In the genomic region with DNA sequence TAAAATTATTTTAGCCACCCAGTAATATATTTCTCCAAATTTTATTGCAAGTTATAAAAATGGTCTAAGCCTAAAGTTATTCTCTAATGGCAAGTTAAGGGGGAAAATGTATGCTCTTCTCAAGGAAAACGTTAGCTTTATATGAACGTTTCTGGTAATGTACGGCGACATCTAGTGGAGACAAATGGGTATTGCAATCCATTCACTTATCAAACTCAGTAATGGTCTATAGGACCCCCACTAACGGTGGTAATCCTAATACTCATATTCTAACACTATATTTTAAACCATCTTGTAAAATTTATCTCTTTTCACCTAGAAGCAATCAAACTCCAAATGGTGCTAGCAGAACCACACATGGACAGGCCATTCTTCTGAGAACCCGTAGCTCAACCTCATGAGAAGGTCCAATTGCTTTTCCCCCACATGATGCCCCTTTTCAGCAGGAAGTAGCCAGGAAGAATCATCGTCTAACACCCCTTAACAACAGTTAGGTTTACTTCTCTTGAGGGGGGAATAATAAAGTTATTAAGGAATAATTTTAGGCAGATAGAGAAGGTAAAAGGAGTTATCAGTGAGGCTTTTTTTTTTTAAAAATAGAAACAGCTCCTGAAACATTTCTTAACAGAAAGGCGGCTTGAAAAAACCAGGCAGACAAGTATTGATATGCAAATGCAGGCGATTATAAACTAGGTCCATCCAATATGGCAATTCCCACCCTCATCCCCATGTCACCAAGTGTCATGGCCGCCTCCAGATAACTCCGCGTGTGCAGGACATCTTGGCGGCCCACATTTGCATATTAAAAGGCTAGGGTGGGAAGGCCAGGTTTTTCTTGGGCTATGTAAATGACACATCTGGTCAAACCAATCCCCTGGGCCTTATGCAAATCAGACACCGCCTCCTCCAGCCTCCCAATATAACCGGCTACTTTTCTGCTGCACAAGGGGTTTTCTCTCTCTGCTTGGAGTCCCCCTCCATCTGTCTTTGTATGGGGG, we compare ENCODE assay signal across 9 cellular contexts. TPM values are rescaled to one million over a fixed set of nuclear protein-coding genes. Genes with fewer than 3 reads are reported as not detected.
DNase-seq lines count a peak whose midpoint lies in the region; ATAC-seq and TF ChIP-seq lines count a peak whose summit lies in the region.
"Had no signal": no experiment of that assay in that cellular context is flagged by ENCODE, and none has a peak within 500 bp of the region (broad histone marks: within the 10 kb centered on the region; RNA-seq: fewer than 3 reads in every experiment).

No MANE protein-coding gene starts in this region.

- H3K27ac Mint-ChIP-seq in activated naive CD4-positive, alpha-beta T cell treated with anti-CD3 and anti-CD28 coated beads, Interleukin-2, amount 10 ng/mL, durations not matched to agents 7 days and 5 days: no peak overlapping the region
- H3K27ac Mint-ChIP-seq: stimulated activated naive CD8-positive, alpha-beta T cell treated with anti-CD3 and anti-CD28 coated beads, Interleukin-15, amount 100 ng/mL, for 72 hours had no signal

- H3K4me1 Mint-ChIP-seq in activated naive CD4-positive, alpha-beta T cell treated with anti-CD3 and anti-CD28 coated beads, Interleukin-2, amount 10 ng/mL, durations not matched to agents 7 days and 5 days: no peaks in the 10 kb centered on the region
- H3K4me1 Mint-ChIP-seq: stimulated activated naive CD8-positive, alpha-beta T cell treated with anti-CD3 and anti-CD28 coated beads, Interleukin-15, amount 100 ng/mL, for 72 hours had no signal

- peak in 5 of 7 experiments; percentile 19 to 86 (median 68) for TF ChIP-seq CTCF in stomach (IDR thresholded peaks at IDR 0.05)

- TF ChIP-seq EP300 in stomach (IDR thresholded peaks at IDR 0.05): no peak

- no peaks in the 10 kb centered on the region for H3K9me3 Mint-ChIP-seq in activated naive CD4-positive, alpha-beta T cell treated with anti-CD3 and anti-CD28 coated beads, Interleukin-2, amount 10 ng/mL, durations not matched to agents 7 days and 5 days
- H3K9me3 Mint-ChIP-seq: stimulated activated naive CD8-positive, alpha-beta T cell treated with anti-CD3 and anti-CD28 coated beads, Interleukin-15, amount 100 ng/mL, for 72 hours had no signal

- H3K27me3 ChIP-seq in stomach: peaks cover 0 to 3% (median 0%) of the 10 kb centered on the region in 3 donors

- no peak for TF ChIP-seq POLR2A in stomach (IDR thresholded peaks at IDR 0.05)

- no peaks in the 10 kb centered on the region for H3K9me3 ChIP-seq in stomach

- H3K27me3 Mint-ChIP-seq in activated naive CD4-positive, alpha-beta T cell treated with anti-CD3 and anti-CD28 coated beads, Interleukin-2, amount 10 ng/mL, durations not matched to agents 7 days and 5 days: no peaks in the 10 kb centered on the region
- H3K27me3 Mint-ChIP-seq: stimulated activated naive CD8-positive, alpha-beta T cell treated with anti-CD3 and anti-CD28 coated beads, Interleukin-15, amount 100 ng/mL, for 72 hours had no signal

- H3K27ac ChIP-seq in stomach: no peak overlapping the region

- no peak for ATAC-seq in GM19023 (IDR thresholded peaks at IDR 0.05; ENCODE audit: unreplicated experiment)
- ATAC-seq: stimulated activated naive CD8-positive, alpha-beta T cell treated with anti-CD3 and anti-CD28 coated beads, Interleukin-15, amount 100 ng/mL, for 72 hours had no signal

- DNase-seq in activated naive CD4-positive, alpha-beta T cell treated with anti-CD3 and anti-CD28 coated beads, Interleukin-2, amount 10 ng/mL, durations not matched to agents 7 days and 5 days: peak; percentile 22
- DNase-seq in activated naive CD4-positive, alpha-beta T cell treated with anti-CD3 and anti-CD28 coated beads, Interleukin-2, amount 50 U/mL, for 16 hours: no peak
- DNase-seq in HS-27A (ENCODE audit: low read depth) (peak; percentile 3), SW480 (ENCODE audit: low spot score) (peak; percentile 18), glomerular visceral epithelial cell (ENCODE audit: extremely low spot score) (peak; percentile 24), stomach (no peak), HPDE6-E6E7 (ENCODE audit: extremely low spot score) (no peak)

- 21 to 46% (median 44%) methylated on average over 9 to 15 of the region's 15 CpGs for WGBS in stomach, 5 donors

- H3K4me3 Mint-ChIP-seq in activated naive CD4-positive, alpha-beta T cell treated with anti-CD3 and anti-CD28 coated beads, Interleukin-2, amount 10 ng/mL, durations not matched to agents 7 days and 5 days: no peak overlapping the region
- H3K4me3 Mint-ChIP-seq: stimulated activated naive CD8-positive, alpha-beta T cell treated with anti-CD3 and anti-CD28 coated beads, Interleukin-15, amount 100 ng/mL, for 72 hours had no signal

- intact Hi-C loops in stomach (cut with DNase I; ENCODE audit: low total_unique reads): no loop called here

- no peak overlapping the region for H3K4me3 ChIP-seq in stomach

- no peaks in the 10 kb centered on the region for H3K36me3 Mint-ChIP-seq in activated naive CD4-positive, alpha-beta T cell treated with anti-CD3 and anti-CD28 coated beads, Interleukin-2, amount 10 ng/mL, durations not matched to agents 7 days and 5 days

- no peaks in the 10 kb centered on the region for H3K36me3 ChIP-seq in stomach

- CTCF ChIA-PET in activated naive CD4-positive, alpha-beta T cell treated with anti-CD3 and anti-CD28 coated beads, Interleukin-2, amount 10 ng/mL, durations not matched to agents 7 days and 5 days (lab: Charles Lee): interaction anchor here (0.5 to 3.2 kb wide), 5 partner anchors 9 to 457 kb away, joined by 3 to 11 read pairs (median 5); no protein-coding TSS in a partner anchor

- no peaks in the 10 kb centered on the region for H3K4me1 ChIP-seq in stomach

RNA-seq across cellular contexts. Expression of a gene that starts 35.0 kb away (rescaled TPM):
- 1 to 10 TPM in 1 of 5 donors, under 1 TPM in 1, not detected in 3; 0.45 to 7.2 TPM for total RNA-seq in stomach
- polyA plus RNA-seq in stomach: 1 to 10 TPM in 2 of 3 donors, under 1 TPM in 1; 0.61 to 1.2 (median 1.1) TPM

Comparison
In these comparisons a context has a peak if more than half of its experiments do, and no peak if none do; other contexts are left out.
1. DNase-seq: peak in activated naive CD4-positive, alpha-beta T cell treated with anti-CD3 and anti-CD28 coated beads, Interleukin-2, amount 10 ng/mL, durations not matched to agents 7 days and 5 days (single experiment), HS-27A (single experiment), SW480 (single experiment) and glomerular visceral epithelial cell (single experiment); none in activated naive CD4-positive, alpha-beta T cell treated with anti-CD3 and anti-CD28 coated beads, Interleukin-2, amount 50 U/mL, for 16 hours (single experiment), stomach (single experiment) and HPDE6-E6E7 (single experiment).